Comparison of ENCODE assay signal across 11 cellular contexts in genomic region chr9:82332018-82332773, GRCh38.
DNase-seq lines count a peak whose midpoint lies in the region; ATAC-seq, FAIRE-seq and TF ChIP-seq lines count a peak whose summit lies in the region.
"Had no signal": no experiment of that assay in that cellular context is flagged by ENCODE, and none has a peak within 500 bp of the region (broad histone marks: within the 10 kb centered on the region; RNA-seq: fewer than 3 reads in every experiment).

No MANE protein-coding gene starts in this region.

- peak overlapping the region; percentile 55 for H3K4me2 ChIP-seq in hepatocyte
- H3K4me2 ChIP-seq: BLaER1 treated with 17β-estradiol and CSF1 and Interleukin-3, amounts not matched to agents 10 nM and 100 nM had no signal

- H3K36me3 ChIP-seq in RWPE2 (ENCODE audit: low read depth) (no peaks in the 10 kb centered on the region), hepatocyte (replicated peaks; ENCODE audit: insufficient read depth, low read depth) (no peaks in the 10 kb centered on the region)
- H3K36me3 ChIP-seq: BLaER1 treated with 17β-estradiol and CSF1 and Interleukin-3, amounts not matched to agents 10 nM and 100 nM had no signal

- no peak overlapping the region for H3K4me3 Mint-ChIP-seq in activated CD4-positive, alpha-beta T cell treated with anti-CD3 and anti-CD28 coated beads, Interleukin-2, amount 10 ng/mL, durations not matched to agents 7 days and 5 days
- H3K4me3 Mint-ChIP-seq: activated T-cell treated with anti-CD3 and anti-CD28 coated beads, Interleukin-2, amount 50 U/mL, for 72 hours had no signal

- no peaks in the 10 kb centered on the region for H4K20me1 ChIP-seq in hepatocyte (ENCODE audit: insufficient read depth, poor library complexity, severe bottlenecking)
- H4K20me1 ChIP-seq: BLaER1 treated with 17β-estradiol and CSF1 and Interleukin-3, amounts not matched to agents 10 nM and 100 nM had no signal

- no peaks in the 10 kb centered on the region for H3K4me1 Mint-ChIP-seq in activated CD4-positive, alpha-beta T cell treated with anti-CD3 and anti-CD28 coated beads, Interleukin-2, amount 10 ng/mL, durations not matched to agents 7 days and 5 days

- H3K4me1 ChIP-seq in RWPE2 (ENCODE audit: insufficient read depth, poor library complexity, severe bottlenecking), result peaks cover 27% of the 10 kb centered on the region
- H3K4me1 ChIP-seq in hepatocyte (ENCODE audit: insufficient read depth), result peaks cover 19% of the 10 kb centered on the region
- H3K4me1 ChIP-seq: BLaER1 treated with 17β-estradiol and CSF1 and Interleukin-3, amounts not matched to agents 10 nM and 100 nM had no signal

- H3K27me3 Mint-ChIP-seq in activated CD4-positive, alpha-beta T cell treated with anti-CD3 and anti-CD28 coated beads, Interleukin-2, amount 10 ng/mL, durations not matched to agents 7 days and 5 days, result no peaks in the 10 kb centered on the region

- DNase-seq in H54 (ENCODE audit: insufficient read length, low spot score), result peak; percentile 23
- DNase-seq in RWPE2 (ENCODE audit: low spot score), result peak; percentile 46
- DNase-seq in hepatocyte (ENCODE audit: low spot score), result peak; percentile 58
- no peak for DNase-seq in HUDEP-2 (lab: John Stamatoyannopoulos, UW; ENCODE audit: unreplicated experiment in 76 of 76)
- DNase-seq in stimulated activated naive CD4-positive, alpha-beta T cell treated with Interleukin-2 at 50 U/mL for 16 hours (lab: John Stamatoyannopoulos, UW), result no peak
- DNase-seq in activated CD4-positive, alpha-beta T cell treated with anti-CD3 and anti-CD28 coated beads, Interleukin-2, amount 10 ng/mL, durations not matched to agents 7 days and 5 days, result no peak
- DNase-seq in mucosa of gallbladder (ENCODE audit: low spot score), result no peak
- DNase-seq: activated T-cell treated with anti-CD3 and anti-CD28 coated beads, Interleukin-2, amount 50 U/mL, for 72 hours; KBM-7 had no signal

- H2AFZ ChIP-seq in hepatocyte, result no peak overlapping the region

- CTCF ChIA-PET in activated CD4-positive, alpha-beta T cell treated with anti-CD3 and anti-CD28 coated beads, Interleukin-2, amount 10 ng/mL, durations not matched to agents 7 days and 5 days (lab: Charles Lee), result no interaction called here

- H3K27me3 ChIP-seq in RWPE2 (ENCODE audit: insufficient read depth, poor library complexity, severe bottlenecking) (no peaks in the 10 kb centered on the region), hepatocyte (no peaks in the 10 kb centered on the region)
- H3K27me3 ChIP-seq: BLaER1 treated with 17β-estradiol and CSF1 and Interleukin-3, amounts not matched to agents 10 nM and 100 nM had no signal

- H3K4me3 ChIP-seq in RWPE2 (ENCODE audit: severe bottlenecking) (no peak overlapping the region), hepatocyte (no peak overlapping the region)
- H3K4me3 ChIP-seq: BLaER1 treated with 17β-estradiol and CSF1 and Interleukin-3, amounts not matched to agents 10 nM and 100 nM had no signal

- no peaks in the 10 kb centered on the region for H3K9me3 Mint-ChIP-seq in activated CD4-positive, alpha-beta T cell treated with anti-CD3 and anti-CD28 coated beads, Interleukin-2, amount 10 ng/mL, durations not matched to agents 7 days and 5 days

- WGBS in hepatocyte (ENCODE audit: low lambda C conversion rate, missing lambda C conversion rate), result 12% methylated on average over 5 of the region's 5 CpGs

- H3K36me3 Mint-ChIP-seq in activated CD4-positive, alpha-beta T cell treated with anti-CD3 and anti-CD28 coated beads, Interleukin-2, amount 10 ng/mL, durations not matched to agents 7 days and 5 days (ENCODE audit: low read depth), result no peaks in the 10 kb centered on the region

- no peaks in the 10 kb centered on the region for H3K9me2 ChIP-seq in hepatocyte (replicated peaks; ENCODE audit: insufficient read depth)

- H3K27ac Mint-ChIP-seq in activated CD4-positive, alpha-beta T cell treated with anti-CD3 and anti-CD28 coated beads, Interleukin-2, amount 10 ng/mL, durations not matched to agents 7 days and 5 days, result no peak overlapping the region
- H3K27ac Mint-ChIP-seq: activated T-cell treated with anti-CD3 and anti-CD28 coated beads, Interleukin-2, amount 50 U/mL, for 72 hours had no signal

- ATAC-seq in RWPE2 (ENCODE audit: low read depth), result peak; percentile 92
- ATAC-seq: activated T-cell treated with anti-CD3 and anti-CD28 coated beads, Interleukin-2, amount 50 U/mL, for 72 hours had no signal

- H3K79me2 ChIP-seq in hepatocyte, result no peaks in the 10 kb centered on the region

- H3K9me3 ChIP-seq in RWPE2 (ENCODE audit: severe bottlenecking) (no peaks in the 10 kb centered on the region), hepatocyte (ENCODE audit: low read depth) (no peaks in the 10 kb centered on the region)

- peak; percentile 94 for FAIRE-seq in H54 (lab: Jason Lieb, UNC)

- H3K27ac ChIP-seq in 22Rv1, result peak overlapping the region; percentile 42
- H3K27ac ChIP-seq in RWPE2 (ENCODE audit: poor library complexity, severe bottlenecking), result peak overlapping the region; percentile 91
- peak overlapping the region; percentile 66 for H3K27ac ChIP-seq in hepatocyte
- H3K27ac ChIP-seq: BLaER1 treated with 17β-estradiol and CSF1 and Interleukin-3, amounts not matched to agents 10 nM and 100 nM had no signal

- TF ChIP-seq CTCF in 22Rv1 (IDR thresholded peaks at IDR 0.05) (no peak), RWPE2 (IDR thresholded peaks at IDR 0.05; ENCODE audit: poor library complexity, severe bottlenecking) (no peak), hepatocyte (IDR thresholded peaks at IDR 0.05; ENCODE audit: poor library complexity) (no peak)

- TF ChIP-seq POLR2A in H54 (IDR thresholded peaks at IDR 0.05; ENCODE audit: low read depth, low read length), result no peak

- POLR2A ChIA-PET in activated CD4-positive, alpha-beta T cell treated with anti-CD3 and anti-CD28 coated beads, Interleukin-2, amount 10 ng/mL, durations not matched to agents 7 days and 5 days (lab: Charles Lee), result no interaction called here

Comparison
In these comparisons a context has a peak if more than half of its experiments do, and no peak if none do; other contexts are left out.
1. DNase-seq: peak in H54 (single experiment), RWPE2 (single experiment) and hepatocyte (single experiment); none in HUDEP-2 (0 of 76), stimulated activated naive CD4-positive, alpha-beta T cell treated with Interleukin-2 at 50 U/mL for 16 hours (single experiment), activated CD4-positive, alpha-beta T cell treated with anti-CD3 and anti-CD28 coated beads, Interleukin-2, amount 10 ng/mL, durations not matched to agents 7 days and 5 days (single experiment) and mucosa of gallbladder (single experiment).
2. Peak in every context shown above with its lines, with median percentiles within 50 percentile points of each other: H3K27ac ChIP-seq.